ENCODE assay signal across 11 cellular contexts in the genomic region with DNA sequence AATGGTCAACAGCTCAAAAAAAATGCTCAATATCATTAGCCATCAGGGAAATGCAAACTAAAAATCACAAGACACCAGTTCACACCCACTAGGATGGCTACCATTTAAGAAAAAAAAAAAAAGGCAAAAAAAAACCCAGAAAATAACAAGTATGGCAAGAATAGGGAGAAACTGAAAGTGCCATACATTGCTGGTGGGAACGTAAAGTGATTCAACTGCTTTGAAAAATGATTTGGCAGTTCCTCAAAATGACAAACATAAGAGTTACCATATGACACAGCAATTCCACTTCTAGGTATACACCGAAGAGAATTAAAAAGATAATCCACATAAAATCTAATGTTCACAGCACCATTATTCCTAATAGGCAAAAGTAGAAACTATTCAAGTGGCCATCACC. TPM values are rescaled to one million over a fixed set of nuclear protein-coding genes. Genes with fewer than 3 reads are reported as not detected.
DNase-seq lines count a peak whose midpoint lies in the region; ATAC-seq and TF ChIP-seq lines count a peak whose summit lies in the region.
"Had no signal": no experiment of that assay in that cellular context is flagged by ENCODE, and none has a peak within 500 bp of the region (broad histone marks: within the 10 kb centered on the region; RNA-seq: fewer than 3 reads in every experiment).

No MANE protein-coding gene starts in this region.

- DNase-seq in activated T-cell treated with anti-CD3 and anti-CD28 coated beads, Interleukin-2, amount 50 U/mL, for 72 hours, result no peak
- DNase-seq in activated T-cell treated with anti-CD3 and anti-CD28 coated beads, Interleukin-2, amount 50 U/mL, for 48 hours, result no peak
- no peak for DNase-seq in activated naive CD8-positive, alpha-beta T cell treated with anti-CD3 and anti-CD28 coated beads for 36 hours
- no peak for DNase-seq in upper lobe of right lung
- no peak for DNase-seq in D341Med (ENCODE audit: low spot score)
- no peak for DNase-seq in lower leg skin (ENCODE audit: low spot score in 2 of 2)
- DNase-seq in DMS 273 treated with DMSO at 0.1 percent for 48 hours (lab: John Stamatoyannopoulos, UW), result no peak
- DNase-seq: left colon; NCI-H345; stimulated activated CD4-positive, alpha-beta T cell treated with anti-CD3 and anti-CD28 coated beads, Interleukin-4, amount 100 ng/mL, for 24 hours had no signal

- no peaks in the 10 kb centered on the region for H3K27me3 ChIP-seq in upper lobe of right lung

- H3K36me3 ChIP-seq in upper lobe of right lung, result peaks cover 66% of the 10 kb centered on the region

- H3K4me3 ChIP-seq in upper lobe of right lung, result no peak overlapping the region
- H3K4me3 ChIP-seq in lower leg skin (ENCODE audit: low read depth, poor library complexity, severe bottlenecking), result no peak overlapping the region

- peaks cover 37% of the 10 kb centered on the region for H3K4me1 Mint-ChIP-seq in activated T-cell treated with anti-CD3 and anti-CD28 coated beads, Interleukin-2, amount 50 U/mL, for 72 hours (ENCODE audit: low read depth)
- peaks cover 30% of the 10 kb centered on the region for H3K4me1 Mint-ChIP-seq in activated naive CD8-positive, alpha-beta T cell treated with anti-CD3 and anti-CD28 coated beads for 36 hours

- WGBS in lower leg skin, 2 donors, result 76 to 78% methylated on average over 2 of the region's 2 CpGs

- H3K27me3 Mint-ChIP-seq in activated T-cell treated with anti-CD3 and anti-CD28 coated beads, Interleukin-2, amount 50 U/mL, for 72 hours (ENCODE audit: low read depth), result no peaks in the 10 kb centered on the region
- no peaks in the 10 kb centered on the region for H3K27me3 Mint-ChIP-seq in activated naive CD8-positive, alpha-beta T cell treated with anti-CD3 and anti-CD28 coated beads for 36 hours

- peak overlapping the region; percentile 12 to 75 for H3K4me3 Mint-ChIP-seq in activated T-cell treated with anti-CD3 and anti-CD28 coated beads, Interleukin-2, amount 50 U/mL, for 72 hours
- no peak overlapping the region for H3K4me3 Mint-ChIP-seq in activated naive CD8-positive, alpha-beta T cell treated with anti-CD3 and anti-CD28 coated beads for 36 hours

- H3K9me3 Mint-ChIP-seq in activated T-cell treated with anti-CD3 and anti-CD28 coated beads, Interleukin-2, amount 50 U/mL, for 72 hours, result no peaks in the 10 kb centered on the region
- no peaks in the 10 kb centered on the region for H3K9me3 Mint-ChIP-seq in activated naive CD8-positive, alpha-beta T cell treated with anti-CD3 and anti-CD28 coated beads for 36 hours

- H3K9me3 ChIP-seq in upper lobe of right lung, result no peaks in the 10 kb centered on the region

- peak; percentile 69 to 88 for ATAC-seq in activated T-cell treated with anti-CD3 and anti-CD28 coated beads, Interleukin-2, amount 50 U/mL, for 72 hours (replicated peaks in 1 of 2)
- ATAC-seq in HG03469 (IDR thresholded peaks at IDR 0.05; ENCODE audit: unreplicated experiment) (peak; percentile 63), upper lobe of right lung (peak; percentile 51)
- ATAC-seq: left colon had no signal

- H3K4me1 ChIP-seq in upper lobe of right lung, result no peaks in the 10 kb centered on the region

- TF ChIP-seq POLR2A in lower leg skin (IDR thresholded peaks at IDR 0.05), result no peak

- H3K36me3 Mint-ChIP-seq in activated T-cell treated with anti-CD3 and anti-CD28 coated beads, Interleukin-2, amount 50 U/mL, for 72 hours (ENCODE audit: insufficient read depth in 2 of 2), result peaks cover 7 to 48% of the 10 kb centered on the region in 2 donors
- peaks cover 41% of the 10 kb centered on the region for H3K36me3 Mint-ChIP-seq in activated naive CD8-positive, alpha-beta T cell treated with anti-CD3 and anti-CD28 coated beads for 36 hours

- TF ChIP-seq CTCF in upper lobe of right lung (IDR thresholded peaks at IDR 0.05) (no peak), lower leg skin (IDR thresholded peaks at IDR 0.05) (no peak)

- H3K27ac ChIP-seq in upper lobe of right lung, result no peak overlapping the region

- H3K27ac Mint-ChIP-seq in activated T-cell treated with anti-CD3 and anti-CD28 coated beads, Interleukin-2, amount 50 U/mL, for 72 hours, result peak overlapping the region; percentile 99
- peak overlapping the region; percentile 25 for H3K27ac Mint-ChIP-seq in activated naive CD8-positive, alpha-beta T cell treated with anti-CD3 and anti-CD28 coated beads for 36 hours

- intact Hi-C loops in upper lobe of right lung (cut with DNase I) (no loop called here), lower leg skin (cut with DNase I; ENCODE audit: low total_unique reads) (no loop called here)

RNA-seq across cellular contexts. Expression of a gene that starts 47.5 kb away (rescaled TPM):
- total RNA-seq in activated T-cell treated with anti-CD3 and anti-CD28 coated beads, Interleukin-2, amount 50 U/mL, for 72 hours, result 100 to 1,000 TPM in 1 of 2 donors, 10 to 100 TPM in 1; 70.3 to 103 TPM
- 10 to 100 TPM; 35.8 to 41.1 TPM for total RNA-seq in activated naive CD8-positive, alpha-beta T cell treated with anti-CD3 and anti-CD28 coated beads for 36 hours
- total RNA-seq in upper lobe of right lung (193 TPM), lower leg skin (100 to 1,000 TPM; 158 to 198 (median 178) TPM)
